12 cellular contexts compared by ENCODE assay signal in genomic region chr1:246647513-246647912, GRCh38.
DNase-seq lines count a peak whose midpoint lies in the region; ATAC-seq and TF ChIP-seq lines count a peak whose summit lies in the region.
"Had no signal": no experiment of that assay in that cellular context is flagged by ENCODE, and none has a peak within 500 bp of the region (broad histone marks: within the 10 kb centered on the region; RNA-seq: fewer than 3 reads in every experiment).

No MANE protein-coding gene starts in this region.

- no peak overlapping the region for H2BK120ac ChIP-seq in mesendoderm (ENCODE audit: low read depth, low read length)

- H3K9me3 ChIP-seq in MM.1S (replicated peaks; ENCODE audit: insufficient read depth, low read length), result no peaks in the 10 kb centered on the region
- H3K9me3 ChIP-seq: HAP-1, tibial nerve had no signal

- no peaks in the 10 kb centered on the region for H3K4me1 ChIP-seq in mesendoderm (ENCODE audit: control insufficient read depth, low read depth, low read length)
- H3K4me1 ChIP-seq in MM.1S (ENCODE audit: low read length), result no peaks in the 10 kb centered on the region

- no peak overlapping the region for H3K56ac ChIP-seq in mesendoderm (ENCODE audit: low read length)

- DNase-seq in Right ventricle myocardium inferior (ENCODE audit: missing footprints), result no peak
- DNase-seq in cardiac septum (ENCODE audit: low spot score), result no peak
- DNase-seq in dorsolateral prefrontal cortex, result peak in 3 of 10 donors; percentile 18 to 58 (median 47)
- peak; percentile 14 for DNase-seq in mesendoderm
- no peak for DNase-seq in MM.1S
- DNase-seq in H7, result no peak
- DNase-seq: ACHN, DMS53 had no signal

- H3K36me3 ChIP-seq in mesendoderm (ENCODE audit: control insufficient read depth, insufficient read depth, low read length) (no peaks in the 10 kb centered on the region), MM.1S (replicated peaks; ENCODE audit: insufficient read depth, low read length) (peaks cover 4% of the 10 kb centered on the region; the same call in 1 of the 2 replicates), H7 (replicated peaks; ENCODE audit: control insufficient read depth, insufficient read depth, low read length) (no peaks in the 10 kb centered on the region)
- H3K36me3 ChIP-seq: HAP-1 had no signal

- peak overlapping the region in 51 of 59 donors; percentile 3 to 57 (median 39) for H3K4me3 ChIP-seq in dorsolateral prefrontal cortex
- no peak overlapping the region for H3K4me3 ChIP-seq in mesendoderm (ENCODE audit: low read length)
- H3K4me3 ChIP-seq in MM.1S (ENCODE audit: low read length), result no peak overlapping the region
- H3K4me3 ChIP-seq in H7 (ENCODE audit: insufficient read depth, low read depth, low read length), result no peak overlapping the region
- H3K4me3 ChIP-seq: HAP-1, tibial nerve had no signal

- no peak overlapping the region for H3K18ac ChIP-seq in mesendoderm (ENCODE audit: low read length)

- no peak overlapping the region for H3K4me2 ChIP-seq in mesendoderm (ENCODE audit: low read length)
- no peak overlapping the region for H3K4me2 ChIP-seq in MM.1S (ENCODE audit: low read depth, low read length)

- no peak overlapping the region for H2AFZ ChIP-seq in MM.1S (ENCODE audit: low read length)

- no peaks in the 10 kb centered on the region for H4K20me1 ChIP-seq in MM.1S (ENCODE audit: insufficient read depth, low read length)

- no peak overlapping the region for H3K23ac ChIP-seq in mesendoderm (ENCODE audit: low read length)

- no peak overlapping the region for H2AK5ac ChIP-seq in mesendoderm (ENCODE audit: low read length)

- TF ChIP-seq CTCF in dorsolateral prefrontal cortex (IDR thresholded peaks at IDR 0.05 in 54 of 56, conservative IDR thresholded peaks at IDR 0.05 in 2 of 56; ENCODE audit: low read depth in 1 of 56, partially characterized antibody in 56 of 56) (no peak), MM.1S (IDR thresholded peaks at IDR 0.05; ENCODE audit: low read length) (no peak)

- H4K8ac ChIP-seq in mesendoderm (ENCODE audit: low read depth, low read length), result no peak overlapping the region

- H3K27me3 ChIP-seq in dorsolateral prefrontal cortex (no peaks in the 10 kb centered on the region), mesendoderm (ENCODE audit: insufficient read depth, low read length, poor library complexity) (no peaks in the 10 kb centered on the region), MM.1S (replicated peaks; ENCODE audit: insufficient read depth, low read length) (no peaks in the 10 kb centered on the region), H7 (ENCODE audit: control insufficient read depth, insufficient read depth, low read length) (no peaks in the 10 kb centered on the region)
- H3K27me3 ChIP-seq: tibial nerve had no signal

- H3K27ac ChIP-seq in dorsolateral prefrontal cortex (peak overlapping the region in 57 of 59 donors; percentile 6 to 88 (median 73)), mesendoderm (ENCODE audit: low read depth, low read length) (no peak overlapping the region), MM.1S (ENCODE audit: low read length) (no peak overlapping the region)
- H3K27ac ChIP-seq: tibial nerve had no signal

- no peak overlapping the region for H4K5ac ChIP-seq in mesendoderm (ENCODE audit: low read length)

- H3F3A ChIP-seq in MM.1S (ENCODE audit: insufficient read depth, low read length), result no peaks in the 10 kb centered on the region

- WGBS in mesendoderm (ENCODE audit: extremely low coverage, insufficient coverage, low lambda C conversion rate), result no CpG with 5 or more reads among the region's 8 CpGs

- H3K9me2 ChIP-seq in MM.1S (replicated peaks; ENCODE audit: insufficient read depth, low read length), result no peaks in the 10 kb centered on the region

- intact Hi-C loops in Right ventricle myocardium inferior (cut with DNase I), result loop anchor here (2.0 to 5.0 kb wide), 2 partner anchors 35 to 51 kb away; no protein-coding TSS in a partner anchor
- intact Hi-C loops in cardiac septum (cut with DNase I), result loop anchor here (5.0 kb wide), 2 partner anchors 50 to 80 kb away; partner anchors contain the start of genes CNST and TFB2M
- intact Hi-C loops in dorsolateral prefrontal cortex (cut with DNase I), result no loop called here

- H3K9ac ChIP-seq in mesendoderm (ENCODE audit: low read length) (no peak overlapping the region), MM.1S (ENCODE audit: low read length) (no peak overlapping the region)

- no peaks in the 10 kb centered on the region for H3K79me1 ChIP-seq in mesendoderm (ENCODE audit: low read length)

- H3K79me2 ChIP-seq in mesendoderm (ENCODE audit: control insufficient read depth, insufficient read depth, low read length) (no peaks in the 10 kb centered on the region), MM.1S (ENCODE audit: low read length) (no peaks in the 10 kb centered on the region)

- ATAC-seq in Right ventricle myocardium inferior (peak; percentile 54), GM19023 (IDR thresholded peaks at IDR 0.05; ENCODE audit: unreplicated experiment) (no peak), GM21576 (IDR thresholded peaks at IDR 0.05; ENCODE audit: unreplicated experiment) (no peak)

- H3K4ac ChIP-seq in mesendoderm (ENCODE audit: low read depth, low read length), result no peak overlapping the region

- H2BK5ac ChIP-seq in mesendoderm (ENCODE audit: low read length), result no peak overlapping the region

- H2BK15ac ChIP-seq in mesendoderm (replicated peaks; ENCODE audit: low read depth), result no peak overlapping the region

Comparison
In these comparisons a context has a peak if more than half of its experiments do, and no peak if none do; other contexts are left out.
1. H3K27ac ChIP-seq: peak in dorsolateral prefrontal cortex (57 of 59); none in mesendoderm (single experiment) and MM.1S (single experiment).
2. H3K4me3 ChIP-seq: peak in dorsolateral prefrontal cortex (51 of 59); none in mesendoderm (single experiment), MM.1S (single experiment) and H7 (single experiment).
3. intact Hi-C loops: an anchor here in Right ventricle myocardium inferior (2.0 to 5.0 kb wide) and cardiac septum (5.0 kb wide); none called in dorsolateral prefrontal cortex.